12 cellular contexts compared by ENCODE assay signal in genomic region chr14:67602071-67602470, GRCh38.
"Had no signal": no experiment of that assay in that cellular context is flagged by ENCODE, and none has a peak within 500 bp of the region (broad histone marks: within the 10 kb centered on the region; RNA-seq: fewer than 3 reads in every experiment).

No MANE protein-coding gene starts in this region.

- H3K27me3 ChIP-seq: left lung had no signal

- H3K27ac Mint-ChIP-seq: activated T-cell treated with anti-CD3 and anti-CD28 coated beads, Interleukin-2, amount 50 U/mL, for 24 hours had no signal

- H3K27ac ChIP-seq: left lung, tibial artery had no signal

- H3K4me3 Mint-ChIP-seq: activated T-cell treated with anti-CD3 and anti-CD28 coated beads, Interleukin-2, amount 50 U/mL, for 24 hours; T-helper 17 cell had no signal

- ATAC-seq: left lung, T-helper 17 cell had no signal

- H3K4me3 ChIP-seq: left lung, tibial artery had no signal

- DNase-seq: activated CD4-positive, alpha-beta T cell treated with anti-CD3 and anti-CD28 coated beads, Interleukin-2, amount 50 U/mL, for 1 hour; activated CD4-positive, CD25-positive, alpha-beta regulatory T cell; activated naive CD4-positive, alpha-beta T cell; activated T-cell treated with anti-CD3 and anti-CD28 coated beads, Interleukin-2, amount 50 U/mL, for 24 hours; effector CD4-positive, alpha-beta T cell; foreskin melanocyte; head of caudate nucleus; left lung; stimulated activated CD4-positive, alpha-beta T cell treated with anti-CD3 and anti-CD28 coated beads, Interleukin-15, amount 100 ng/mL, for 24 hours; stimulated activated CD4-positive, alpha-beta T cell treated with anti-CD3 and anti-CD28 coated beads, Interleukin-4, amount 100 ng/mL, for 4 hours; T-helper 17 cell; tibial artery had no signal

- H3K9me3 ChIP-seq: left lung, tibial artery had no signal

- H3K27me3 Mint-ChIP-seq: activated T-cell treated with anti-CD3 and anti-CD28 coated beads, Interleukin-2, amount 50 U/mL, for 24 hours had no signal

- H3K36me3 ChIP-seq: left lung, tibial artery had no signal
